In genomic region chr19:829129-829758, GRCh38 we compare ENCODE assay signal across 1 cellular context.
A peak's percentile ranks its signal among the peaks of the same experiment; 100 is the strongest.
TF ChIP-seq lines count a peak whose summit lies in the region.

No MANE protein-coding gene starts in this region.

TF ChIP-seq in K562, 482 proteins besides CTCF, POLR2A, EP300 and RAD21:
- TF ChIP-seq ZNF282 (CRISPR knock-in tag; IDR thresholded peaks at IDR 0.05), result no peak
- TF ChIP-seq MAX (CRISPR knock-in tag; IDR thresholded peaks at IDR 0.05), result 0 out of 2 replicates have a peak, but pooled peaks have one; percentile 23
- TF ChIP-seq RBFOX2 (IDR thresholded peaks at IDR 0.05; ENCODE audit: low read depth, low read length), result 0 out of 2 replicates have a peak, but pooled peaks have one; percentile 15
- TF ChIP-seq HMG20B (CRISPR knock-in tag; IDR thresholded peaks at IDR 0.05), result no peak
- peak; percentile 78 for TF ChIP-seq ZFP36 (IDR thresholded peaks at IDR 0.05; ENCODE audit: low read depth, low read length, partially characterized antibody)
- TF ChIP-seq ZBTB33 (CRISPR knock-in tag; IDR thresholded peaks at IDR 0.05), result peak; percentile 87
